8 cellular contexts compared by ENCODE assay signal in the genomic region with DNA sequence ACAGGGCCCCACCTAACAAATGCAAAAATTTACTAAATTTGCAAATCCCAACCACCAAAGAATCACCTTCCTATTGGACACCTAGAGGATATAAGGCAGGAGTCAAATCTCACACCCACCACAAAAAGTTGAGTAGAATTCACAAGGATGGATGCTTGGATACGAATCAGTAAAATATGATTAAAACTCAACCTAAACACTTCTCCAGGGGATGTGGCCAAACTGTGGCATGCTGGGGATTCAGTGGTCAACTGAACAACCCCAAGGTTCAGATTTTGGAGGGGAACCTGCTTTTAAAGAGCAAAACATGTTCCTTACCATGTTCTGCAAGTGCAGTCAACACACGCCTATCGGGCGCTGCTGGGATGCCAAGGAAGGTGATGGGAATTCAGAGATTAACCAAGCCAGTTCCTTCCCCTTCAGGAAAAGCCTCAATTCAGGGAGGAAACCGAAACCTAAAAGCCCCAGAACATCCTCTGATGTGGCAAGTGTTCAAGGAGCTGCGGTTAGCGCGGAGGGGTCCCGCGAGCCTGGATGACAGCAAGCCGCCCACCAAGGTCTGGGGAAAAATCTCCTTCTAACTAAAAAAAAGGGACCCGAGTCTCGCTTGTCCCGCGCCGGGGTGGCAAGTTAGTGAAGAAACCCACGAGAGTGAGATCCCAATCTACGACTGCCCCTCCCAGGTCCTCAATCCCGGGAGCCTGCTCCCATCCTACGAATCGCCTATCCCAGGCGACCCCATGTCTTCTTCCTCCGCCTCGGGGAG. TPM values are rescaled to one million over a fixed set of nuclear protein-coding genes. Genes with fewer than 3 reads are reported as not detected.
DNase-seq lines count a peak whose midpoint lies in the region; ATAC-seq, FAIRE-seq and TF ChIP-seq lines count a peak whose summit lies in the region.

No MANE protein-coding gene starts in this region.

- CTCF ChIA-PET in PC-9 (lab: Charles Lee) (no interaction called here), GM12878 (lab: Yijun Ruan, JAX) (interaction anchor here (1.4 kb wide), 1 partner anchor 229 kb away, joined by 4 read pairs; a partner anchor contains a TSS)

- H3K4me1 ChIP-seq in PC-9 (replicated peaks; ENCODE audit: insufficient read depth) (peaks cover 7% of the 10 kb centered on the region), GM12878 (ENCODE audit: control insufficient read depth, insufficient read depth, low read length) (peaks cover 5% of the 10 kb centered on the region), iPS-18a (ENCODE audit: control insufficient read depth, low read depth, low read length) (peaks cover 20% of the 10 kb centered on the region), smooth muscle cell (ENCODE audit: low read depth) (no peaks in the 10 kb centered on the region)

- DNase-seq in PC-9: peak in 1 of 2 experiments; percentile 29
- DNase-seq in GM12878 (ENCODE audit: low read depth, low spot score): no peak
- DNase-seq in smooth muscle cell (lab: John Stamatoyannopoulos, UW; ENCODE audit: unreplicated experiment): no peak
- no peak for DNase-seq in cerebellar nuclear complex (lab: John Stamatoyannopoulos, UW)

- peak; percentile 16 for ATAC-seq in GM21367 (IDR thresholded peaks at IDR 0.05; ENCODE audit: unreplicated experiment)
- peak; percentile 13 for ATAC-seq in GM12878
- ATAC-seq in GM18868 (IDR thresholded peaks at IDR 0.05; ENCODE audit: unreplicated experiment): no peak

- H3F3A ChIP-seq in PC-9 (ENCODE audit: insufficient read depth, low read depth) (no peaks in the 10 kb centered on the region), smooth muscle cell (ENCODE audit: low read depth) (no peaks in the 10 kb centered on the region)

- FAIRE-seq in GM12878 (lab: Jason Lieb, UNC): no peak

- intact Hi-C loops in PC-9 (cut with micrococcal nuclease; ENCODE audit: unreplicated experiment) (no loop called here), GM12878 (cut with micrococcal nuclease; ENCODE audit: unreplicated experiment) (loop anchor here (2.0 to 5.0 kb wide), 2 partner anchors 94 to 142 kb away; no protein-coding TSS in a partner anchor)

- POLR2A ChIA-PET in PC-9 (lab: Charles Lee; ENCODE audit: unreplicated experiment): no interaction called here
- POLR2A ChIA-PET in GM12878 (lab: Charles Lee): no interaction called here

- H3K79me2 ChIP-seq in PC-9 (ENCODE audit: low read depth) (no peaks in the 10 kb centered on the region), GM12878 (ENCODE audit: control insufficient read depth, insufficient read depth, low read length) (peaks cover 23% of the 10 kb centered on the region), smooth muscle cell (ENCODE audit: low read depth) (no peaks in the 10 kb centered on the region)

- SMC1A ChIA-PET in GM12878 (lab: Charles Lee; ENCODE audit: uncharacterized antibody, unreplicated experiment): interaction anchor here (0.7 to 1.0 kb wide), 2 partner anchors 131 to 543 kb away, joined by 3 read pairs; no protein-coding TSS in a partner anchor

- H3K4me2 ChIP-seq in PC-9 (peak overlapping the region; percentile 83), GM12878 (ENCODE audit: control insufficient read depth, insufficient read depth) (peak overlapping the region; percentile 89), smooth muscle cell (peak overlapping the region; percentile 99)

- H4K20me1 ChIP-seq in PC-9 (ENCODE audit: insufficient read depth) (no peaks in the 10 kb centered on the region), GM12878 (ENCODE audit: control insufficient read depth, insufficient read depth) (no peaks in the 10 kb centered on the region), smooth muscle cell (ENCODE audit: low read depth) (no peaks in the 10 kb centered on the region)

- BruUV-seq in PC-9 (replicated peaks; lab: Mats Ljungman, UMichigan) (TSS peak; percentile 39), GM12878 (replicated peaks; lab: Mats Ljungman, UMichigan) (no TSS peak)

- TF ChIP-seq EP300 in GM12878 (IDR thresholded peaks at IDR 0.05; ENCODE audit: borderline replicate concordance in 1 of 2, control insufficient read depth in 1 of 2, low read depth in 2 of 2, low read length in 2 of 2): no peak

- H3K36me3 ChIP-seq in PC-9 (ENCODE audit: low read depth): no peaks in the 10 kb centered on the region
- H3K36me3 ChIP-seq in GM12878 (ENCODE audit: control insufficient read depth in 2 of 2, insufficient read depth in 2 of 2, low read length in 1 of 2): peaks cover 0 to 3% of the 10 kb centered on the region in 2 experiments; a peak in 1 of 4 replicates
- H3K36me3 ChIP-seq in iPS-18a (ENCODE audit: control insufficient read depth, low read depth, low read length): no peaks in the 10 kb centered on the region
- no peaks in the 10 kb centered on the region for H3K36me3 ChIP-seq in smooth muscle cell (ENCODE audit: low read depth)

- H2AFZ ChIP-seq in PC-9 (peak overlapping the region; percentile 90), GM12878 (ENCODE audit: control insufficient read depth, low read depth, low read length) (peak overlapping the region; percentile 89), smooth muscle cell (ENCODE audit: low read depth) (peak overlapping the region; percentile 100)

- H3K9me2 ChIP-seq in PC-9 (ENCODE audit: insufficient read depth): no peaks in the 10 kb centered on the region

- TF ChIP-seq CTCF in C4-2B (conservative IDR thresholded peaks at IDR 0.05): no peak
- TF ChIP-seq CTCF in PC-9 (conservative IDR thresholded peaks at IDR 0.05): no peak
- no peak for TF ChIP-seq CTCF in GM12878 (IDR thresholded peaks at IDR 0.05 in 2 of 3, conservative IDR thresholded peaks at IDR 0.05 in 1 of 3; ENCODE audit: control insufficient read depth in 2 of 3, extremely low read depth in 1 of 3, insufficient read depth in 1 of 3, low read depth in 3 of 3, low read length in 3 of 3)
- TF ChIP-seq CTCF in smooth muscle cell (IDR thresholded peaks at IDR 0.05; ENCODE audit: borderline replicate concordance, insufficient read depth, poor library complexity, severe bottlenecking): no peak

- H3K9ac ChIP-seq in GM12878 (ENCODE audit: control insufficient read depth, insufficient read depth, low read length): peak overlapping the region; percentile 70
- H3K9ac ChIP-seq in iPS-18a (ENCODE audit: low read length): peak overlapping the region; percentile 31
- H3K9ac ChIP-seq in smooth muscle cell (ENCODE audit: low read depth): no peak overlapping the region

- H3K4me3 ChIP-seq in PC-9: peak overlapping the region; percentile 82
- peak overlapping the region; percentile 96 for H3K4me3 ChIP-seq in GM12878
- peak overlapping the region; percentile 85 for H3K4me3 ChIP-seq in iPS-18a (ENCODE audit: low read length)
- H3K4me3 ChIP-seq in smooth muscle cell: peak overlapping the region; percentile 93

- H3K27ac ChIP-seq in C4-2B: peak overlapping the region; percentile 74
- no peak overlapping the region for H3K27ac ChIP-seq in PC-9
- H3K27ac ChIP-seq in GM12878 (ENCODE audit: control insufficient read depth, insufficient read depth): peak overlapping the region; percentile 78
- no peak overlapping the region for H3K27ac ChIP-seq in iPS-18a (ENCODE audit: low read length)
- no peak overlapping the region for H3K27ac ChIP-seq in smooth muscle cell (ENCODE audit: low read depth)

- H3K9me3 ChIP-seq in PC-9 (ENCODE audit: insufficient read depth, low read depth) (no peaks in the 10 kb centered on the region), GM12878 (replicated peaks; ENCODE audit: control insufficient read depth, insufficient read depth, low read length) (no peaks in the 10 kb centered on the region), iPS-18a (ENCODE audit: control insufficient read depth, low read depth, low read length) (no peaks in the 10 kb centered on the region), smooth muscle cell (replicated peaks; ENCODE audit: low read depth) (no peaks in the 10 kb centered on the region)

- no peak for TF ChIP-seq RAD21 in GM12878 (IDR thresholded peaks at IDR 0.05; ENCODE audit: insufficient read depth, low read depth, low read length)

- WGBS in GM12878 (ENCODE audit: insufficient coverage, insufficient replicate concordance, low lambda C conversion rate, missing lambda C conversion rate): 1% methylated on average over 24 of the region's 24 CpGs
- 6% methylated on average over 23 of the region's 24 CpGs for WGBS in smooth muscle cell (ENCODE audit: low lambda C conversion rate)

- TF ChIP-seq POLR2A in GM12878 (IDR thresholded peaks at IDR 0.05; ENCODE audit: low read depth, low read length): no peak

- H3K27me3 ChIP-seq in PC-9 (ENCODE audit: insufficient read depth, low read depth) (no peaks in the 10 kb centered on the region), GM12878 (replicated peaks in 1 of 2; ENCODE audit: control insufficient read depth in 2 of 2, insufficient read depth in 2 of 2, low read length in 1 of 2) (no peaks in the 10 kb centered on the region), iPS-18a (ENCODE audit: control insufficient read depth, insufficient read depth, low read length) (peaks cover 15% of the 10 kb centered on the region), smooth muscle cell (ENCODE audit: low read depth) (peaks cover 10% of the 10 kb centered on the region)

- RAD21 ChIA-PET in GM12878 (lab: Charles Lee; ENCODE audit: unreplicated experiment): no interaction called here

- in situ Hi-C loops in GM12878 (cut with MboI): no loop called here

TF ChIP-seq in GM12878, 131 proteins besides CTCF, POLR2A, EP300 and RAD21 (continues in another document):
- TF ChIP-seq MYB (IDR thresholded peaks at IDR 0.05; ENCODE audit: borderline replicate concordance, low read depth, low read length) (no peak), IKZF1 (conservative IDR thresholded peaks at IDR 0.05) (peak; percentile 59), RUNX3 (IDR thresholded peaks at IDR 0.05; ENCODE audit: low read length) (peak; percentile 79)

RNA-seq across cellular contexts. Expression of a gene that starts 0.9 kb away (rescaled TPM):
- total RNA-seq in PC-9 (2021): 14.0 and 21.2 TPM in 2 replicates
- 89.7 and 91.8 TPM in 2 replicates for total RNA-seq in GM12878 (2013; cell fraction: nucleolus; rRNA removed)
- 39.9 and 43.2 TPM in 2 replicates for total RNA-seq in GM12878 (2014; rRNA removed)
- 46.8 and 47.9 TPM in 2 replicates for total RNA-seq in GM12878 (2014; rRNA removed; fragmentation: Illumina TruSeq; extraction: Trizol)
- 37.7 and 37.8 TPM in 2 replicates for total RNA-seq in GM12878 (2021)
- polyA plus RNA-seq in GM12878 (2011; ENCODE audit: low read depth): 8.0 TPM
- polyA plus RNA-seq in GM12878 (2011; rRNA removed): 43.6 and 52.1 TPM in 2 replicates
- 19.2 and 22.3 TPM in 2 replicates for polyA plus RNA-seq in GM12878 (2011; cell fraction: cytosol; rRNA removed)
- 15.7 and 23.7 TPM in 2 replicates for polyA plus RNA-seq in GM12878 (2011; cell fraction: nucleus; rRNA removed)
- polyA plus RNA-seq in GM12878 (2012): 9.7 and 11.4 TPM in 2 replicates
- polyA plus RNA-seq in GM12878 (2014; fragmentation: Illumina TruSeq; extraction: Trizol): 41.8 and 44.9 TPM in 2 replicates
- polyA plus RNA-seq in GM12878 (2014; fragmentation: Nextera tagmentation; extraction: Ambion mirVana): 10 to 100 TPM; 20.5 to 21.7 TPM
- 23.4 and 26.3 TPM in 2 replicates for polyA plus RNA-seq in GM12878 (2014; rRNA removed)
- 10 to 100 TPM; 37.8 to 42.0 TPM for polyA plus RNA-seq in GM12878 (2016; fragmentation: Nextera tagmentation; extraction: Ambion mirVana)
- polyA minus RNA-seq in GM12878 (2011; rRNA and poly(A)+ RNA removed): 29.6 and 43.2 TPM in 2 replicates
- polyA minus RNA-seq in GM12878 (2011; cell fraction: cytosol; rRNA and poly(A)+ RNA removed): 11.4 and 15.0 TPM in 2 replicates
- 17.5 and 26.4 TPM in 2 replicates for polyA minus RNA-seq in GM12878 (2011; cell fraction: nucleus; rRNA and poly(A)+ RNA removed)
- 3.9 and 4.6 TPM in 2 replicates for total RNA-seq in smooth muscle cell
- polyA plus RNA-seq in smooth muscle cell: 2.1 and 3.4 TPM in 2 replicates

Comparison
In these comparisons a context has a peak if more than half of its experiments do, and no peak if none do; other contexts are left out.
1. H3K27ac ChIP-seq: peak in C4-2B (single experiment) and GM12878 (single experiment); none in PC-9 (single experiment), iPS-18a (single experiment) and smooth muscle cell (single experiment).
2. Peak in every context shown above with its lines, with median percentiles within 50 percentile points of each other: H2AFZ ChIP-seq, H3K4me2 ChIP-seq and H3K4me3 ChIP-seq.